In genomic region chr11:63528729-63529278, GRCh38 we compare ENCODE assay signal across 13 cellular contexts. TPM values are rescaled to one million over a fixed set of nuclear protein-coding genes. Genes with fewer than 3 reads are reported as not detected.
A peak's percentile ranks its signal among the peaks of the same experiment; 100 is the strongest.
DNase-seq lines count a peak whose midpoint lies in the region; ATAC-seq, FAIRE-seq and TF ChIP-seq lines count a peak whose summit lies in the region.
"Not testable (repeated sequence)": the region's sequence is repeated elsewhere in the genome, so short reads cannot be mapped to it uniquely, and the experiment has no call there.
"Had no signal": no experiment of that assay in that cellular context is flagged by ENCODE, and none has a peak within 500 bp of the region (broad histone marks: within the 10 kb centered on the region; RNA-seq: fewer than 3 reads in every experiment).

No MANE protein-coding gene starts in this region.

- H3K27ac ChIP-seq in 22Rv1 (peak overlapping the region; percentile 75), angular gyrus (ENCODE audit: low read depth, low read length) (peak overlapping the region; percentile 75), epithelial cell of prostate (peak overlapping the region; percentile 60), keratinocyte (ENCODE audit: control insufficient read depth, insufficient read depth, low read length) (peak overlapping the region; percentile 46), temporal lobe (ENCODE audit: low read depth, low read length) (peak overlapping the region; percentile 92)
- H3K27ac ChIP-seq in DND-41 (ENCODE audit: low read length); PC-9: not testable (repeated sequence)

- not testable (repeated sequence) for H3F3A ChIP-seq in PC-9 (ENCODE audit: insufficient read depth, low read depth)

- CTCF ChIA-PET in PC-9 (lab: Charles Lee) = not testable (repeated sequence)

- H3K27ac Mint-ChIP-seq in mesothelial cell of epicardium = peak overlapping the region; percentile 52

- H3K36me3 ChIP-seq in DND-41 (ENCODE audit: insufficient read depth, low read length); PC-9 (ENCODE audit: low read depth); keratinocyte (ENCODE audit: control insufficient read depth in 2 of 2, extremely low read depth in 1 of 2, insufficient read depth in 2 of 2, low read length in 2 of 2): not testable (repeated sequence)

- not testable (repeated sequence) for H3K27me3 ChIP-seq in DND-41 (ENCODE audit: insufficient read depth, low read length, poor library complexity); PC-9 (ENCODE audit: insufficient read depth, low read depth); keratinocyte (ENCODE audit: control insufficient read depth, extremely low read depth, insufficient read depth, low read length)

- H3K4me3 ChIP-seq in DND-41 (ENCODE audit: low read depth in 1 of 2, low read length in 2 of 2); PC-9; keratinocyte (ENCODE audit: control insufficient read depth in 2 of 3, extremely low read depth in 1 of 3, insufficient read depth in 2 of 3, low read depth in 1 of 3, low read length in 3 of 3): not testable (repeated sequence)

- not testable (repeated sequence) for H3K9ac ChIP-seq in DND-41 (ENCODE audit: low read depth, low read length); keratinocyte (ENCODE audit: control insufficient read depth, extremely low read depth, insufficient read depth, low read length)

- H2AFZ ChIP-seq in DND-41 (ENCODE audit: low read depth, low read length) (peak overlapping the region; percentile 19; the same call in 1 of the 2 replicates), PC-9 (peak overlapping the region; percentile 35; the same call in 1 of the 2 replicates)
- not testable (repeated sequence) for H2AFZ ChIP-seq in keratinocyte (ENCODE audit: control insufficient read depth, low read length)

- intact Hi-C loops in PC-9 (cut with micrococcal nuclease; ENCODE audit: unreplicated experiment) = not testable (repeated sequence)

- TSS peak; percentile 63 for BruUV-seq in PC-9 (replicated peaks; lab: Mats Ljungman, UMichigan)

- POLR2A ChIA-PET in PC-9 (lab: Charles Lee; ENCODE audit: unreplicated experiment) = not testable (repeated sequence)

- H3K4me1 Mint-ChIP-seq in mesothelial cell of epicardium = peaks cover 48% of the 10 kb centered on the region

- H3K9me3 Mint-ChIP-seq in mesothelial cell of epicardium = not testable (repeated sequence)

- H3K4me1 ChIP-seq in DND-41 (ENCODE audit: insufficient read depth, low read length) (peaks cover 12% of the 10 kb centered on the region), PC-9 (replicated peaks; ENCODE audit: insufficient read depth) (peaks cover 29% of the 10 kb centered on the region), keratinocyte (ENCODE audit: control insufficient read depth, extremely low read depth, insufficient read depth, low read length) (peaks cover 19% of the 10 kb centered on the region)

- ATAC-seq in DND-41 (ENCODE audit: insufficient read depth, low read depth) = not testable (repeated sequence)

- dilution Hi-C loops in keratinocyte (cut with MboI; ENCODE audit: extremely low pct_ligation_motif_present, low sequenced_read_pairs) = not testable (repeated sequence)

- not testable (repeated sequence) for H3K9me3 ChIP-seq in DND-41 (ENCODE audit: insufficient read depth, low read length, severe bottlenecking); PC-9 (ENCODE audit: insufficient read depth, low read depth); keratinocyte (ENCODE audit: control insufficient read depth, low read depth, low read length)

- H4K20me1 ChIP-seq in DND-41 (ENCODE audit: insufficient read depth, low read length); PC-9 (ENCODE audit: insufficient read depth); keratinocyte (ENCODE audit: control insufficient read depth, extremely low read depth, insufficient read depth, low read length): not testable (repeated sequence)

- not testable (repeated sequence) for H3K79me2 ChIP-seq in DND-41 (ENCODE audit: insufficient read depth, low read length); PC-9 (ENCODE audit: low read depth); keratinocyte (ENCODE audit: control insufficient read depth, insufficient read depth, low read length)

- not testable (repeated sequence) for H3K4me2 ChIP-seq in DND-41 (ENCODE audit: insufficient read depth, low read length); PC-9; keratinocyte (ENCODE audit: control insufficient read depth, extremely low read depth, insufficient read depth, low read depth, low read length)

- H3K9me1 ChIP-seq in keratinocyte (ENCODE audit: control insufficient read depth, extremely low read depth, insufficient read depth, low read length) = not testable (repeated sequence)

- not testable (repeated sequence) for H3K9me2 ChIP-seq in PC-9 (ENCODE audit: insufficient read depth)

- not testable (repeated sequence) for FAIRE-seq in keratinocyte (lab: Jason Lieb, UNC)

- not testable (repeated sequence) for H3K36me3 Mint-ChIP-seq in mesothelial cell of epicardium

- not testable (repeated sequence) for TF ChIP-seq CTCF in 22Rv1 (IDR thresholded peaks at IDR 0.05); DND-41 (IDR thresholded peaks at IDR 0.05; ENCODE audit: borderline replicate concordance, extremely low read depth, low read length, poor library complexity, severe bottlenecking); PC-9 (conservative IDR thresholded peaks at IDR 0.05); keratinocyte (optimal IDR thresholded peaks at IDR 0.05 in 1 of 3, IDR thresholded peaks at IDR 0.05 in 1 of 3, conservative IDR thresholded peaks at IDR 0.05 in 1 of 3; ENCODE audit: extremely low read depth in 1 of 3, insufficient read depth in 2 of 3, low read length in 3 of 3); mesothelial cell of epicardium (IDR thresholded peaks at IDR 0.05; ENCODE audit: unreplicated experiment)

- H3K4me3 Mint-ChIP-seq in mesothelial cell of epicardium = not testable (repeated sequence)

- H3K27me3 Mint-ChIP-seq in mesothelial cell of epicardium (ENCODE audit: low read depth) = not testable (repeated sequence)

- not testable (repeated sequence) for DNase-seq in DND-41; PC-9; epithelial cell of prostate (ENCODE audit: low read depth, low spot score); keratinocyte (ENCODE audit: low read depth, low spot score); mesothelial cell of epicardium (ENCODE audit: low spot score in 2 of 2, unreplicated experiment in 2 of 2)

RNA-seq across cellular contexts. Expression of gene PLAAT4, which starts 7.8 kb away (rescaled TPM):
- total RNA-seq in PC-9 (2021) (64.6 and 99.9 TPM in 2 replicates), mesothelial cell of epicardium (1.2 to 1.9 TPM (median 1.7 TPM) in 3 replicates), temporal lobe (3.0 TPM)
- polyA plus RNA-seq in keratinocyte = 1.3 to 2.0 TPM (median 1.9 TPM) in 3 replicates
- not detected for polyA plus RNA-seq in keratinocyte (2011; ENCODE audit: low read depth)
- polyA plus RNA-seq in keratinocyte (2011; cell fraction: cytosol; rRNA removed) = 1.0 and 1.3 TPM in 2 replicates
- polyA plus RNA-seq in keratinocyte (2011; cell fraction: nucleus; rRNA removed) = 0.31 and 0.37 TPM in 2 replicates
- polyA plus RNA-seq in keratinocyte (2012; ENCODE audit: low replicate concordance) = 0.41 and 1.9 TPM in 2 replicates
- polyA minus RNA-seq in keratinocyte = 0.32 to 1.7 TPM (median 1.5 TPM) in 3 replicates
- polyA minus RNA-seq in keratinocyte (2011; cell fraction: cytosol; rRNA and poly(A)+ RNA removed) = not detected
- not detected in 2 replicates for polyA minus RNA-seq in keratinocyte (2011; cell fraction: nucleus; rRNA and poly(A)+ RNA removed)

RNA-seq across cellular contexts. Expression of gene LGALS12, which starts 22.9 kb away (rescaled TPM):
- not detected in 2 replicates for total RNA-seq in PC-9 (2021)
- not detected in 3 replicates for polyA plus RNA-seq in keratinocyte
- polyA plus RNA-seq in keratinocyte (2011; ENCODE audit: low read depth) = not detected
- not detected in 2 replicates for polyA plus RNA-seq in keratinocyte (2011; cell fraction: cytosol; rRNA removed)
- polyA plus RNA-seq in keratinocyte (2011; cell fraction: nucleus; rRNA removed) = not detected in 2 replicates
- polyA plus RNA-seq in keratinocyte (2012; ENCODE audit: low replicate concordance) = not detected in 2 replicates
- not detected in 3 replicates for polyA minus RNA-seq in keratinocyte
- not detected for polyA minus RNA-seq in keratinocyte (2011; cell fraction: cytosol; rRNA and poly(A)+ RNA removed)
- polyA minus RNA-seq in keratinocyte (2011; cell fraction: nucleus; rRNA and poly(A)+ RNA removed) = not detected in 2 replicates
- 0.58 to 0.89 TPM (median 0.79 TPM) in 3 replicates for total RNA-seq in mesothelial cell of epicardium
- not detected for total RNA-seq in temporal lobe
- total RNA-seq: HepG2, MCF 10A, OCI-LY7 had no signal
- polyA plus RNA-seq: BJ, HepG2 had no signal

RNA-seq across cellular contexts. Expression of gene PLAAT2, which starts 34.4 kb away (rescaled TPM):
- total RNA-seq in PC-9 (2021) (8.8 and 13.6 TPM in 2 replicates), mesothelial cell of epicardium (not detected in 3 replicates), temporal lobe (0.25 TPM)
- polyA plus RNA-seq in keratinocyte = 0.29 to 1.4 TPM (median 0.46 TPM) in 3 replicates
- polyA plus RNA-seq in keratinocyte (2011; ENCODE audit: low read depth) = 1.9 TPM
- 0.49 and 1.0 TPM in 2 replicates for polyA plus RNA-seq in keratinocyte (2011; cell fraction: cytosol; rRNA removed)
- 0.53 and 0.69 TPM in 2 replicates for polyA plus RNA-seq in keratinocyte (2011; cell fraction: nucleus; rRNA removed)
- polyA plus RNA-seq in keratinocyte (2012; ENCODE audit: low replicate concordance) = 0.16 and 1.2 TPM in 2 replicates
- 1.1 TPM in 1 of 3 replicates, not detected in the others for polyA minus RNA-seq in keratinocyte
- polyA minus RNA-seq in keratinocyte (2011; cell fraction: cytosol; rRNA and poly(A)+ RNA removed) = not detected
- not detected in 2 replicates for polyA minus RNA-seq in keratinocyte (2011; cell fraction: nucleus; rRNA and poly(A)+ RNA removed)
- total RNA-seq: HepG2, OCI-LY7, RPMI7951 had no signal
- polyA plus RNA-seq: BJ had no signal

RNA-seq across cellular contexts. Expression of gene PLAAT5, which starts 37.8 kb away (rescaled TPM):
- total RNA-seq in PC-9 (2021) (not detected in 2 replicates), mesothelial cell of epicardium (1.9 to 2.2 TPM (median 1.9 TPM) in 3 replicates), temporal lobe (1.5 TPM)
- not detected in 3 replicates for polyA plus RNA-seq in keratinocyte
- not detected for polyA plus RNA-seq in keratinocyte (2011; ENCODE audit: low read depth)
- polyA plus RNA-seq in keratinocyte (2011; cell fraction: cytosol; rRNA removed) = not detected in 2 replicates
- not detected in 2 replicates for polyA plus RNA-seq in keratinocyte (2011; cell fraction: nucleus; rRNA removed)
- not detected in 2 replicates for polyA plus RNA-seq in keratinocyte (2012; ENCODE audit: low replicate concordance)
- polyA minus RNA-seq in keratinocyte = not detected in 3 replicates
- polyA minus RNA-seq in keratinocyte (2011; cell fraction: cytosol; rRNA and poly(A)+ RNA removed) = not detected
- not detected in 2 replicates for polyA minus RNA-seq in keratinocyte (2011; cell fraction: nucleus; rRNA and poly(A)+ RNA removed)
- total RNA-seq: HepG2, MCF 10A, OCI-LY7, RPMI7951 had no signal
- polyA plus RNA-seq: BJ, HepG2 had no signal

Comparison
In these comparisons a context has a peak if more than half of its experiments do, and no peak if none do; other contexts are left out.
1. RNA of gene PLAAT4, which starts 7.8 kb away (total RNA-seq): 64.6 to 99.9 TPM in PC-9; 3.0 TPM in temporal lobe (single experiment) and 1.2 to 1.9 TPM in mesothelial cell of epicardium; every median in the first group is over 10 times any median in the second.